ENCODE assay signal across 18 cellular contexts in the genomic region with DNA sequence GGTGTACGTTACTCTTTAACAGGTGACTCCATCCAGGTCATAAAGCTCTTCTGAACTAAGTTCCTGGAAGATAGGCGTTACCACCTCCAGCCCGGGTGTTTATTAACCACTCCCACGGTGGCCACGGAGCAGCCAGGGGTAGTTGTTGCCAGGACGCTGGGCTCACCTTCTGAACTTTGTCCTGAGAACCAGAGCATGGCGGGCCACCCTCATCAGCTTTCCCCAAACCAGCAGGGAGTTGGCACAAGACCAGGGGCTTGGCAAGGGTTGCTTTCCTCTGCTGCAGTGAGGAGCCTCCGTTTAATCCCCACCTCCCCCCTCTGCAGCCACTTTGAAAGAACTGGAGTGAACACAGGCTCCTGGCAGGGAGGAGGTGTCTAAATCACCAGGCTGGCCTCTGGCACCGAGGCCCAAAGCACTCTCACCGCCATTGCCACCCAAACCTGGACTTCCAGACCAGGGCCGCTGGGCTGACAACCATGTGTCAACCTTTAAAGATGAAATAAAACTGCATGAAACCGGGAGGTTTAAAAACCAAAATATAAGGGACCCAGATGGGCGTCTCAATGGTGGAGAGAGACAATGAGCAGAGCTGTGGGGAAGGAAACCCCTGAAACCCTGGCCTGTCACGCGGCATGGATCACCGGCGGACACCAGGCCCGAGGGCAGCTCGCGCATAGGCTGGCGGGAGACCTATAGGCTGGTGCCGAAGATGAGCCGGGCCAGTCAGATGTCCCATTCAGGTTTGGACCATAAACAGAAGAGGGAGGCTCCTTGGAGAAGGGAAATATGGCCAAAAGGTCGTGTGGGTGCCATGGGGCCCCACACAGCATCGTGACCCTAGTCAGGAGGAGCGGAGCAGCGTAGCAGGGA. TPM values are rescaled to one million over a fixed set of nuclear protein-coding genes. Genes with fewer than 3 reads are reported as not detected.
DNase-seq lines count a peak whose midpoint lies in the region; ATAC-seq and TF ChIP-seq lines count a peak whose summit lies in the region.
"Had no signal": no experiment of that assay in that cellular context is flagged by ENCODE, and none has a peak within 500 bp of the region (broad histone marks: within the 10 kb centered on the region; RNA-seq: fewer than 3 reads in every experiment).

No MANE protein-coding gene starts in this region.

- intact Hi-C loops in mucosa of descending colon (cut with DNase I, micrococcal nuclease) = no loop called here

- H3K36me3 ChIP-seq in mucosa of descending colon (ENCODE audit: low read depth) = no peaks in the 10 kb centered on the region
- H3K36me3 ChIP-seq: neutrophil had no signal

- peaks cover 46% of the 10 kb centered on the region for H3K4me1 ChIP-seq in mucosa of descending colon (ENCODE audit: low read depth)

- DNase-seq in glomerular visceral epithelial cell (ENCODE audit: extremely low spot score) = peak; percentile 29
- peak; percentile 89 to 91 (median 91) for DNase-seq in mucosa of descending colon
- DNase-seq in NCI-H1417 treated with DMSO at 0.1 percent for 48 hours (lab: John Stamatoyannopoulos, UW) = no peak
- no peak for DNase-seq in activated CD4-positive, alpha-beta T cell treated with anti-CD3 and anti-CD28 coated beads for 48 hours
- DNase-seq: activated CD4-positive, alpha-beta T cell treated with anti-CD3 and anti-CD28 coated beads, Interleukin-2, amount 10 ng/mL, durations not matched to agents 7 days and 5 days; activated naive CD4-positive, alpha-beta T cell treated with Interleukin-2 at 50 U/mL for 16 hours; CD4-positive, alpha-beta memory T cell; foreskin melanocyte; mesenchymal stem cell; NCI-H1930; stimulated activated CD4-positive, alpha-beta T cell treated with anti-CD3 and anti-CD28 coated beads, Interleukin-2, amount 100 ng/mL, for 24 hours had no signal

- TF ChIP-seq RAD21 in Ishikawa (IDR thresholded peaks at IDR 0.05; ENCODE audit: low read depth) = no peak

- no peak for TF ChIP-seq CTCF in 22Rv1 (IDR thresholded peaks at IDR 0.05)
- TF ChIP-seq CTCF in mucosa of descending colon (IDR thresholded peaks at IDR 0.05) = no peak

- peak; percentile 85 for ATAC-seq in mucosa of descending colon
- ATAC-seq in GM19035 (IDR thresholded peaks at IDR 0.05; ENCODE audit: unreplicated experiment) = no peak
- no peak for ATAC-seq in HG02981 (IDR thresholded peaks at IDR 0.05; ENCODE audit: unreplicated experiment)

- no peaks in the 10 kb centered on the region for H3K9me3 ChIP-seq in mucosa of descending colon
- H3K9me3 ChIP-seq: neutrophil had no signal

- TF ChIP-seq EP300 in Ishikawa (IDR thresholded peaks at IDR 0.05; ENCODE audit: borderline replicate concordance) = no peak

- peak overlapping the region; percentile 22 for H3K27ac ChIP-seq in 22Rv1
- H3K27ac ChIP-seq: neutrophil had no signal

- no peak overlapping the region for H3K4me3 ChIP-seq in mucosa of descending colon

TF ChIP-seq in Ishikawa, 13 proteins besides CTCF, POLR2A, EP300 and RAD21:
- TF ChIP-seq CREB1 (IDR thresholded peaks at IDR 0.05; ENCODE audit: low read depth) (no peak), NFIC (IDR thresholded peaks at IDR 0.05) (peak; percentile 91), YY1 (IDR thresholded peaks at IDR 0.05; ENCODE audit: low read depth) (no peak), TAF1 (IDR thresholded peaks at IDR 0.05; ENCODE audit: low read depth) (no peak), TEAD4 (IDR thresholded peaks at IDR 0.05) (0 out of 2 replicates have a peak, but pooled peaks have one; percentile 21), FOXM1 (IDR thresholded peaks at IDR 0.05; ENCODE audit: borderline replicate concordance, low read depth) (no peak), ZBTB7A (IDR thresholded peaks at IDR 0.05; ENCODE audit: low read depth) (no peak), CEBPB (IDR thresholded peaks at IDR 0.05) (no peak), TCF12 (IDR thresholded peaks at IDR 0.05; ENCODE audit: low read depth) (0 out of 2 replicates have a peak, but pooled peaks have one; percentile 18), EGR1 (IDR thresholded peaks at IDR 0.05) (no peak)
- TF ChIP-seq, protein P1, sequence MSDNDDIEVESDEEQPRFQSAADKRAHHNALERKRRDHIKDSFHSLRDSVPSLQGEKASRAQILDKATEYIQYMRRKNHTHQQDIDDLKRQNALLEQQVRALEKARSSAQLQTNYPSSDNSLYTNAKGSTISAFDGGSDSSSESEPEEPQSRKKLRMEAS (IDR thresholded peaks at IDR 0.05) = 0 out of 2 replicates have a peak, but pooled peaks have one; percentile 22
- TF ChIP-seq, protein P2, sequence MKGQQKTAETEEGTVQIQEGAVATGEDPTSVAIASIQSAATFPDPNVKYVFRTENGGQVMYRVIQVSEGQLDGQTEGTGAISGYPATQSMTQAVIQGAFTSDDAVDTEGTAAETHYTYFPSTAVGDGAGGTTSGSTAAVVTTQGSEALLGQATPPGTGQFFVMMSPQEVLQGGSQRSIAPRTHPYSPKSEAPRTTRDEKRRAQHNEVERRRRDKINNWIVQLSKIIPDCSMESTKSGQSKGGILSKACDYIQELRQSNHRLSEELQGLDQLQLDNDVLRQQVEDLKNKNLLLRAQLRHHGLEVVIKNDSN (IDR thresholded peaks at IDR 0.05) = no peak
- TF ChIP-seq, protein P3, sequence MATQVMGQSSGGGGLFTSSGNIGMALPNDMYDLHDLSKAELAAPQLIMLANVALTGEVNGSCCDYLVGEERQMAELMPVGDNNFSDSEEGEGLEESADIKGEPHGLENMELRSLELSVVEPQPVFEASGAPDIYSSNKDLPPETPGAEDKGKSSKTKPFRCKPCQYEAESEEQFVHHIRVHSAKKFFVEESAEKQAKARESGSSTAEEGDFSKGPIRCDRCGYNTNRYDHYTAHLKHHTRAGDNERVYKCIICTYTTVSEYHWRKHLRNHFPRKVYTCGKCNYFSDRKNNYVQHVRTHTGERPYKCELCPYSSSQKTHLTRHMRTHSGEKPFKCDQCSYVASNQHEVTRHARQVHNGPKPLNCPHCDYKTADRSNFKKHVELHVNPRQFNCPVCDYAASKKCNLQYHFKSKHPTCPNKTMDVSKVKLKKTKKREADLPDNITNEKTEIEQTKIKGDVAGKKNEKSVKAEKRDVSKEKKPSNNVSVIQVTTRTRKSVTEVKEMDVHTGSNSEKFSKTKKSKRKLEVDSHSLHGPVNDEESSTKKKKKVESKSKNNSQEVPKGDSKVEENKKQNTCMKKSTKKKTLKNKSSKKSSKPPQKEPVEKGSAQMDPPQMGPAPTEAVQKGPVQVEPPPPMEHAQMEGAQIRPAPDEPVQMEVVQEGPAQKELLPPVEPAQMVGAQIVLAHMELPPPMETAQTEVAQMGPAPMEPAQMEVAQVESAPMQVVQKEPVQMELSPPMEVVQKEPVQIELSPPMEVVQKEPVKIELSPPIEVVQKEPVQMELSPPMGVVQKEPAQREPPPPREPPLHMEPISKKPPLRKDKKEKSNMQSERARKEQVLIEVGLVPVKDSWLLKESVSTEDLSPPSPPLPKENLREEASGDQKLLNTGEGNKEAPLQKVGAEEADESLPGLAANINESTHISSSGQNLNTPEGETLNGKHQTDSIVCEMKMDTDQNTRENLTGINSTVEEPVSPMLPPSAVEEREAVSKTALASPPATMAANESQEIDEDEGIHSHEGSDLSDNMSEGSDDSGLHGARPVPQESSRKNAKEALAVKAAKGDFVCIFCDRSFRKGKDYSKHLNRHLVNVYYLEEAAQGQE (IDR thresholded peaks at IDR 0.05; ENCODE audit: low read depth) = no peak

RNA-seq across cellular contexts. Expression of a gene that starts 30.9 kb away (rescaled TPM):
- total RNA-seq in mucosa of descending colon = under 1 TPM; 0.39 to 0.98 (median 0.63) TPM
- total RNA-seq: RPMI7951 had no signal

RNA-seq across cellular contexts. Expression of a gene that starts 45.0 kb away (rescaled TPM):
- not detected for total RNA-seq in mucosa of descending colon
- total RNA-seq: activated CD4-positive, alpha-beta T cell treated with anti-CD3 and anti-CD28 coated beads, Interleukin-2, amount 10 ng/mL, durations not matched to agents 7 days and 5 days; aorta; CD4-positive, alpha-beta memory T cell; RPMI7951 had no signal

RNA-seq across cellular contexts. Expression of a gene that starts 49.9 kb away (rescaled TPM):
- 10 to 100 TPM; 49.6 to 65.5 (median 52.1) TPM for total RNA-seq in mucosa of descending colon

Comparison
In these comparisons a context has a peak if more than half of its experiments do, and no peak if none do; other contexts are left out.
1. DNase-seq: peak in glomerular visceral epithelial cell (single experiment) and mucosa of descending colon (3 of 3); none in NCI-H1417 treated with DMSO at 0.1 percent for 48 hours (single experiment) and activated CD4-positive, alpha-beta T cell treated with anti-CD3 and anti-CD28 coated beads for 48 hours (single experiment).